ENCODE assay signal across 23 cellular contexts in the genomic region with DNA sequence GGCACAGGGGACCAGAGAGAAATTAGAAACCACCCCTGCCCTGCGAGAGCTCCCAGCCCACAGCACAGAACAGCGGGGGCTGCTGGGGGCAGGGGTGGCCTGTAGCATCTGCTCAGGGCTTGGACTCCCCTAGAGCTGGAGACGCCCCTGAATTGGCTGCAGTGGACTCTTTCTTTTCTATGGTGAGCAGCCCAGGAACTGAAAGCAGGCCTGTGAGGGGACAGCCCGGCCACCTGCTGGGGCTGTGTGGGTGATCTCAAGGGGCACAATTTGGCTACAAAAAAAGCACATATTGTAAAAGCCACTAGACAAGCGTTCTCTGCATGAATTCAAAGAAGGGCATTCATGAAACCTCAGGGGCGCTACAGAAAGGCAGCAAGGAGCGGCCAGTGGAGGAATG. TPM values are rescaled to one million over a fixed set of nuclear protein-coding genes. Genes with fewer than 3 reads are reported as not detected.
DNase-seq lines count a peak whose midpoint lies in the region; ATAC-seq, FAIRE-seq and TF ChIP-seq lines count a peak whose summit lies in the region.
"Had no signal": no experiment of that assay in that cellular context is flagged by ENCODE, and none has a peak within 500 bp of the region (broad histone marks: within the 10 kb centered on the region; RNA-seq: fewer than 3 reads in every experiment).

No MANE protein-coding gene starts in this region.

- no peak for TF ChIP-seq POLR2A in GM12878 (IDR thresholded peaks at IDR 0.05; ENCODE audit: low read depth, low read length)

- no peaks in the 10 kb centered on the region for H3K36me3 ChIP-seq in GM12878 (ENCODE audit: control insufficient read depth in 2 of 2, insufficient read depth in 2 of 2, low read length in 1 of 2)
- H3K36me3 ChIP-seq: upper lobe of left lung had no signal

- H2AFZ ChIP-seq in GM12878 (ENCODE audit: control insufficient read depth, low read depth, low read length), result no peak overlapping the region
- H2AFZ ChIP-seq: GM23338 had no signal

- intact Hi-C loops in GM12878 (cut with micrococcal nuclease; ENCODE audit: unreplicated experiment), result no loop called here

- no peak overlapping the region for H3K4me3 ChIP-seq in GM12878
- H3K4me3 ChIP-seq: GM23338, upper lobe of left lung had no signal

- no peak overlapping the region for H3K4me2 ChIP-seq in GM12878 (ENCODE audit: control insufficient read depth, insufficient read depth)
- H3K4me2 ChIP-seq: GM23338 had no signal

- H3K79me2 ChIP-seq in GM12878 (ENCODE audit: control insufficient read depth, insufficient read depth, low read length), result no peaks in the 10 kb centered on the region

- 14% methylated on average over 7 of the region's 7 CpGs for WGBS in GM12878 (ENCODE audit: insufficient coverage, insufficient replicate concordance, low lambda C conversion rate, missing lambda C conversion rate)

- ATAC-seq in GM18520 (IDR thresholded peaks at IDR 0.05; ENCODE audit: unreplicated experiment), result peak; percentile 49
- peak; percentile 64 for ATAC-seq in GM21576 (IDR thresholded peaks at IDR 0.05; ENCODE audit: unreplicated experiment)
- ATAC-seq in HG03039 (IDR thresholded peaks at IDR 0.05; ENCODE audit: unreplicated experiment), result peak; percentile 69
- 0 out of 3 replicates have a peak, but pooled peaks have one; percentile 32 for ATAC-seq in GM12878
- ATAC-seq: GM23338, left ventricle myocardium superior, right cardiac atrium had no signal

- no TSS peak for BruUV-seq in GM12878 (replicated peaks; lab: Mats Ljungman, UMichigan)

- H3K9ac ChIP-seq in GM12878 (ENCODE audit: control insufficient read depth, insufficient read depth, low read length), result no peak overlapping the region

- CTCF ChIA-PET in GM12878 (lab: Yijun Ruan, JAX), result no interaction called here

- no peak for TF ChIP-seq EP300 in GM12878 (IDR thresholded peaks at IDR 0.05; ENCODE audit: borderline replicate concordance in 1 of 2, control insufficient read depth in 1 of 2, low read depth in 2 of 2, low read length in 2 of 2)

- no peak for TF ChIP-seq RAD21 in GM12878 (IDR thresholded peaks at IDR 0.05; ENCODE audit: insufficient read depth, low read depth, low read length)

- SMC1A ChIA-PET in GM12878 (lab: Charles Lee; ENCODE audit: uncharacterized antibody, unreplicated experiment), result no interaction called here

- no peaks in the 10 kb centered on the region for H4K20me1 ChIP-seq in GM12878 (ENCODE audit: control insufficient read depth, insufficient read depth)

- no peak for FAIRE-seq in GM12878 (lab: Jason Lieb, UNC)
- FAIRE-seq: colon had no signal

- H3K4me1 ChIP-seq in GM12878 (ENCODE audit: control insufficient read depth, insufficient read depth, low read length), result no peaks in the 10 kb centered on the region
- H3K4me1 ChIP-seq: upper lobe of left lung had no signal

- in situ Hi-C loops in GM12878 (cut with MboI), result no loop called here

- POLR2A ChIA-PET in GM12878 (lab: Charles Lee), result no interaction called here

- H3K9me3 ChIP-seq in GM12878 (replicated peaks; ENCODE audit: control insufficient read depth, insufficient read depth, low read length), result no peaks in the 10 kb centered on the region
- H3K9me3 ChIP-seq: upper lobe of left lung had no signal

- DNase-seq in GM12878 (ENCODE audit: low read depth, low spot score) (no peak), NCI-H748 treated with DMSO at 0.1 percent for 48 hours (lab: John Stamatoyannopoulos, UW) (no peak), NCI-H2227 (lab: John Stamatoyannopoulos, UW; ENCODE audit: unreplicated experiment) (no peak), NCI-H1694 (lab: John Stamatoyannopoulos, UW) (no peak), anterior cingulate cortex (lab: John Stamatoyannopoulos, UW) (no peak)
- DNase-seq: ACHN; activated CD4-positive, alpha-beta memory T cell treated with anti-CD3 and anti-CD28 coated beads for 36 hours; effector memory CD4-positive, alpha-beta T cell; GDM1; IMR-90; left ventricle myocardium superior; NCI-H1048; NCI-H2029 treated with DMSO at 0.1 percent for 48 hours; OCI-M1; posterior cingulate gyrus; right cardiac atrium; stimulated activated CD4-positive, alpha-beta T cell treated with anti-CD3 and anti-CD28 coated beads, Interleukin-2, amount 100 ng/mL, for 48 hours had no signal

- H3K27ac ChIP-seq in GM12878 (ENCODE audit: control insufficient read depth, insufficient read depth), result no peak overlapping the region
- H3K27ac ChIP-seq: upper lobe of left lung had no signal

- no peaks in the 10 kb centered on the region for H3K27me3 ChIP-seq in GM12878 (replicated peaks in 1 of 2; ENCODE audit: control insufficient read depth in 2 of 2, insufficient read depth in 2 of 2, low read length in 1 of 2)
- H3K27me3 ChIP-seq: upper lobe of left lung had no signal

- RAD21 ChIA-PET in GM12878 (lab: Charles Lee; ENCODE audit: unreplicated experiment), result no interaction called here

- TF ChIP-seq CTCF in GM12878 (IDR thresholded peaks at IDR 0.05 in 2 of 3, conservative IDR thresholded peaks at IDR 0.05 in 1 of 3; ENCODE audit: control insufficient read depth in 2 of 3, extremely low read depth in 1 of 3, insufficient read depth in 1 of 3, low read depth in 3 of 3, low read length in 3 of 3), result no peak

TF ChIP-seq in GM12878, 131 proteins besides CTCF, POLR2A, EP300 and RAD21:
- no peak for TF ChIP-seq MTA2 (IDR thresholded peaks at IDR 0.05; ENCODE audit: low read depth)
- no peak for TF ChIP-seq RAD51 (IDR thresholded peaks at IDR 0.05)
- TF ChIP-seq SPI1 (IDR thresholded peaks at IDR 0.05; ENCODE audit: borderline replicate concordance, insufficient read depth, low read depth, low read length), result no peak
- TF ChIP-seq NR2F1 (conservative IDR thresholded peaks at IDR 0.05), result no peak
- TF ChIP-seq, protein P1, sequence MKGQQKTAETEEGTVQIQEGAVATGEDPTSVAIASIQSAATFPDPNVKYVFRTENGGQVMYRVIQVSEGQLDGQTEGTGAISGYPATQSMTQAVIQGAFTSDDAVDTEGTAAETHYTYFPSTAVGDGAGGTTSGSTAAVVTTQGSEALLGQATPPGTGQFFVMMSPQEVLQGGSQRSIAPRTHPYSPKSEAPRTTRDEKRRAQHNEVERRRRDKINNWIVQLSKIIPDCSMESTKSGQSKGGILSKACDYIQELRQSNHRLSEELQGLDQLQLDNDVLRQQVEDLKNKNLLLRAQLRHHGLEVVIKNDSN (IDR thresholded peaks at IDR 0.05; ENCODE audit: borderline replicate concordance, extremely low read length, insufficient read depth, low read depth, low read length), result no peak
- TF ChIP-seq KLF5 (IDR thresholded peaks at IDR 0.05; ENCODE audit: partially characterized antibody), result no peak
- TF ChIP-seq RELA (IDR thresholded peaks at IDR 0.05; ENCODE audit: borderline replicate concordance, partially characterized antibody), result no peak

RNA-seq across cellular contexts. Expression of a gene that starts 57.5 kb away (rescaled TPM):
- total RNA-seq in GM12878 (2013; cell fraction: nucleolus; rRNA removed), result 67.5 and 70.9 TPM in 2 replicates
- total RNA-seq in GM12878 (2014; rRNA removed) (18.8 and 22.2 TPM in 2 replicates), GM12878 (2014; rRNA removed; fragmentation: Illumina TruSeq; extraction: Trizol) (31.4 and 32.5 TPM in 2 replicates), GM12878 (2021) (24.4 and 26.9 TPM in 2 replicates)
- polyA plus RNA-seq in GM12878 (2011; ENCODE audit: low read depth), result 6.3 TPM
- polyA plus RNA-seq in GM12878 (2011; rRNA removed) (16.1 and 22.0 TPM in 2 replicates), GM12878 (2014; fragmentation: Illumina TruSeq; extraction: Trizol) (27.9 and 31.6 TPM in 2 replicates), GM12878 (2014; fragmentation: Nextera tagmentation; extraction: Ambion mirVana) (1 to 10 TPM; 3.8 to 5.5 TPM), GM12878 (2014; rRNA removed) (17.1 and 17.4 TPM in 2 replicates), GM12878 (2016; fragmentation: Nextera tagmentation; extraction: Ambion mirVana) (10 to 100 TPM; 19.0 to 20.3 TPM)
- 8.8 and 9.3 TPM in 2 replicates for polyA plus RNA-seq in GM12878 (2011; cell fraction: cytosol; rRNA removed)
- polyA plus RNA-seq in GM12878 (2011; cell fraction: nucleus; rRNA removed), result 22.5 and 23.0 TPM in 2 replicates
- 8.3 and 10.2 TPM in 2 replicates for polyA plus RNA-seq in GM12878 (2012)
- 32.2 and 34.7 TPM in 2 replicates for polyA minus RNA-seq in GM12878 (2011; rRNA and poly(A)+ RNA removed)
- polyA minus RNA-seq in GM12878 (2011; cell fraction: cytosol; rRNA and poly(A)+ RNA removed), result 9.4 and 13.0 TPM in 2 replicates
- polyA minus RNA-seq in GM12878 (2011; cell fraction: nucleus; rRNA and poly(A)+ RNA removed), result 36.1 and 53.6 TPM in 2 replicates
